Comparison of ENCODE assay signal across 11 cellular contexts in the genomic region with DNA sequence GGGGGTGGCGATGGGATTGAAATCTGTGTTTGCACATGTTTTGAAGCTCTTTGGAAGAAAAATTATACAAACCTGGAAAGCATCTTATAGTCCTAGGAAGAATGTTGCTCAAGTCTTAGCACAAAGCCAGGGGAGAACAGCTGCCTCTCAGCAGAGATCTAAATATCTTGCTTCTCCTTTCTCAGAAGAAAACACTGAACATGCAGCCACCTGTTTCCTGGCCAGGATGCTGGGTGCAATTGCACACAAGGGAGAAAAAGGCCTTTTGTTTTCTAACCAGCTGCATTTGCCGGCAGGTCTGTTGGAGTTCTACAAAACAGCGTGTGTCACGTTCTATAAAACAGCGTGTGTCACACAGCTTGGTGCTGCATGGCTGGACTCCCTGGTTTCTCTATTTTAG.
DNase-seq lines count a peak whose midpoint lies in the region; ATAC-seq, FAIRE-seq and TF ChIP-seq lines count a peak whose summit lies in the region.
"Had no signal": no experiment of that assay in that cellular context is flagged by ENCODE, and none has a peak within 500 bp of the region (broad histone marks: within the 10 kb centered on the region; RNA-seq: fewer than 3 reads in every experiment).

No MANE protein-coding gene starts in this region.

- H3K4me3 ChIP-seq in Caco-2 (ENCODE audit: low read depth, low read length) = no peak overlapping the region
- H3K4me3 ChIP-seq in aorta (ENCODE audit: low read length in 2 of 2) = no peak overlapping the region
- H3K4me3 ChIP-seq: SJSA1 had no signal

- no peak for TF ChIP-seq CTCF in Caco-2 (IDR thresholded peaks at IDR 0.05; ENCODE audit: insufficient read depth in 1 of 2, low read depth in 1 of 2, low read length in 1 of 2, severe bottlenecking in 1 of 2, unreplicated experiment in 1 of 2)

- peaks cover 9% of the 10 kb centered on the region for H3K9me3 Mint-ChIP-seq in Caco-2 (ENCODE audit: unreplicated experiment)

- no peaks in the 10 kb centered on the region for H3K27me3 ChIP-seq in Caco-2 (replicated peaks; ENCODE audit: control insufficient read depth, insufficient read depth, low read length)
- peaks cover 0 to 1% of the 10 kb centered on the region in 2 donors for H3K27me3 ChIP-seq in aorta (ENCODE audit: control insufficient read depth in 1 of 2, insufficient read depth in 2 of 2, low read length in 1 of 2)
- H3K27me3 ChIP-seq: SJSA1 had no signal

- CTCF ChIA-PET in Caco-2 (lab: Charles Lee) = interaction anchor here (0.6 kb wide), 1 partner anchor 23 kb away, joined by 4 read pairs; no protein-coding TSS in a partner anchor

- no peaks in the 10 kb centered on the region for H3K27me3 Mint-ChIP-seq in Caco-2 (ENCODE audit: insufficient read depth, unreplicated experiment)

- H3K4me1 ChIP-seq in Caco-2 = peaks cover 4% of the 10 kb centered on the region; the same call in 1 of the 2 replicates
- H3K4me1 ChIP-seq in aorta (ENCODE audit: control insufficient read depth in 1 of 2, insufficient read depth in 2 of 2, low read length in 2 of 2) = no peaks in the 10 kb centered on the region

- no peaks in the 10 kb centered on the region for H3K36me3 Mint-ChIP-seq in Caco-2 (ENCODE audit: insufficient read depth, unreplicated experiment)

- no peak overlapping the region for H3K27ac Mint-ChIP-seq in Caco-2 (ENCODE audit: unreplicated experiment)

- intact Hi-C loops in Caco-2 (cut with micrococcal nuclease; ENCODE audit: unreplicated experiment) (loop anchor here (10.0 kb wide), 1 partner anchor 319 kb away; no protein-coding TSS in a partner anchor), aorta (cut with DNase I) (no loop called here)

- no TSS peak for BruUV-seq in Caco-2 (replicated peaks; lab: Mats Ljungman, UMichigan)

- no peak overlapping the region for H3K4me3 Mint-ChIP-seq in Caco-2 (ENCODE audit: unreplicated experiment)

- FAIRE-seq in HTR-8/SVneo (lab: Jason Lieb, UNC) = no peak
- FAIRE-seq: colon had no signal

- 58 to 69% methylated on average over 5 of the region's 5 CpGs for WGBS in aorta, 2 donors

- H3K27ac ChIP-seq in aorta (ENCODE audit: low read depth in 1 of 2, low read length in 2 of 2) = no peak overlapping the region
- H3K27ac ChIP-seq: SJSA1 had no signal

- ATAC-seq in GM19463 (IDR thresholded peaks at IDR 0.05; ENCODE audit: unreplicated experiment) = peak; percentile 54
- peak; percentile 61 for ATAC-seq in HG03103 (IDR thresholded peaks at IDR 0.05; ENCODE audit: low read depth, unreplicated experiment)
- ATAC-seq in aorta (ENCODE audit: low FRiP score) = no peak

- DNase-seq in DMS153 (lab: John Stamatoyannopoulos, UW) (peak; percentile 82), NCI-H748 treated with DMSO at 0.1 percent for 48 hours (lab: John Stamatoyannopoulos, UW) (peak; percentile 37), Caco-2 (no peak), HTR-8/SVneo (ENCODE audit: insufficient read length, low spot score) (no peak), NCI-H1694 (lab: John Stamatoyannopoulos, UW) (no peak), aorta (no peak)
- DNase-seq: AML-193 had no signal

- H3K9me3 ChIP-seq in Caco-2 = no peaks in the 10 kb centered on the region
- H3K9me3 ChIP-seq in aorta (ENCODE audit: control insufficient read depth, low read length) = no peaks in the 10 kb centered on the region
- H3K9me3 ChIP-seq: SJSA1 had no signal

- no peaks in the 10 kb centered on the region for H3K36me3 ChIP-seq in Caco-2 (ENCODE audit: control insufficient read depth, insufficient read depth, low read length)
- H3K36me3 ChIP-seq in aorta (ENCODE audit: control insufficient read depth in 1 of 2, insufficient read depth in 2 of 2, low read length in 1 of 2) = no peaks in the 10 kb centered on the region
- H3K36me3 ChIP-seq: SJSA1 had no signal

- no peaks in the 10 kb centered on the region for H3K4me1 Mint-ChIP-seq in Caco-2 (ENCODE audit: low read depth, unreplicated experiment)

- POLR2A ChIA-PET in Caco-2 (lab: Charles Lee) = no interaction called here

Comparison
In these comparisons a context has a peak if more than half of its experiments do, and no peak if none do; other contexts are left out.
1. DNase-seq: peak in DMS153 (single experiment) and NCI-H748 treated with DMSO at 0.1 percent for 48 hours (single experiment); none in Caco-2 (0 of 2), HTR-8/SVneo (single experiment), NCI-H1694 (single experiment) and aorta (0 of 2).